ENCODE assay signal across 9 cellular contexts in genomic region chr5:9545301-9545958, GRCh38. TPM values are rescaled to one million over a fixed set of nuclear protein-coding genes. Genes with fewer than 3 reads are reported as not detected.
DNase-seq lines count a peak whose midpoint lies in the region; ATAC-seq, FAIRE-seq and TF ChIP-seq lines count a peak whose summit lies in the region.
"Had no signal": no experiment of that assay in that cellular context is flagged by ENCODE, and none has a peak within 500 bp of the region (broad histone marks: within the 10 kb centered on the region; RNA-seq: fewer than 3 reads in every experiment).

No MANE protein-coding gene starts in this region.

- ATAC-seq in A549 (peak; percentile 11 to 33; a peak in 4 of 6 replicates), HG02938 (IDR thresholded peaks at IDR 0.05; ENCODE audit: unreplicated experiment) (peak; percentile 23)

- H3K4me2 ChIP-seq in A549 = peak overlapping the region; percentile 87
- peak overlapping the region; percentile 39 for H3K4me2 ChIP-seq in mesendoderm (ENCODE audit: low read length)

- no peak overlapping the region for H3K4me3 Mint-ChIP-seq in activated CD4-positive, alpha-beta T cell treated with anti-CD3 and anti-CD28 coated beads, Interleukin-2, amount 10 ng/mL, durations not matched to agents 24 days and 14 days

- TF ChIP-seq RAD21 in A549 (conservative IDR thresholded peaks at IDR 0.05 in 1 of 2, IDR thresholded peaks at IDR 0.05 in 1 of 2) = no peak

- peaks cover 5% of the 10 kb centered on the region for H3K79me1 ChIP-seq in mesendoderm (ENCODE audit: low read length)

- H3K79me2 ChIP-seq in mesendoderm (ENCODE audit: control insufficient read depth, insufficient read depth, low read length) = peaks cover 36% of the 10 kb centered on the region

- H3K9me3 Mint-ChIP-seq in activated CD4-positive, alpha-beta T cell treated with anti-CD3 and anti-CD28 coated beads, Interleukin-2, amount 10 ng/mL, durations not matched to agents 24 days and 14 days = no peaks in the 10 kb centered on the region

- CTCF ChIA-PET in A549 (lab: Yijun Ruan, JAX) = interaction anchor here (0.6 to 2.9 kb wide), 7 partner anchors 9 to 1621 kb away, joined by 3 to 27 read pairs (median 7); no protein-coding TSS in a partner anchor

- H3K4me1 ChIP-seq in A549 = peaks cover 15% of the 10 kb centered on the region
- no peaks in the 10 kb centered on the region for H3K4me1 ChIP-seq in colonic mucosa
- no peaks in the 10 kb centered on the region for H3K4me1 ChIP-seq in mesendoderm (ENCODE audit: control insufficient read depth, low read depth, low read length)

- no peak overlapping the region for H3K27ac Mint-ChIP-seq in activated CD4-positive, alpha-beta T cell treated with anti-CD3 and anti-CD28 coated beads, Interleukin-2, amount 10 ng/mL, durations not matched to agents 24 days and 14 days

- peak overlapping the region in 1 of 2 experiments; percentile 5; a peak in 1 of 6 replicates for H3K27ac ChIP-seq in A549
- H3K27ac ChIP-seq in colonic mucosa = peak overlapping the region; percentile 62
- peak overlapping the region; percentile 58 for H3K27ac ChIP-seq in mesendoderm (ENCODE audit: low read depth, low read length)

- no peaks in the 10 kb centered on the region for H3K36me3 Mint-ChIP-seq in activated CD4-positive, alpha-beta T cell treated with anti-CD3 and anti-CD28 coated beads, Interleukin-2, amount 10 ng/mL, durations not matched to agents 24 days and 14 days (ENCODE audit: low read depth)

- no peak overlapping the region for H4K8ac ChIP-seq in mesendoderm (ENCODE audit: low read depth, low read length)

- peak overlapping the region; percentile 25 for H3K4ac ChIP-seq in mesendoderm (ENCODE audit: low read depth, low read length)

- H3K9me3 ChIP-seq in A549 (no peaks in the 10 kb centered on the region; the same call in 2 of the 3 replicates), colonic mucosa (no peaks in the 10 kb centered on the region)

- H4K5ac ChIP-seq in mesendoderm (ENCODE audit: low read length) = no peak overlapping the region

- H3K18ac ChIP-seq in mesendoderm (ENCODE audit: low read length) = peak overlapping the region; percentile 46

- TF ChIP-seq POLR2A in A549 (IDR thresholded peaks at IDR 0.05; ENCODE audit: low read length) = no peak

- H3K4me3 ChIP-seq in A549 (peak overlapping the region; percentile 47), colonic mucosa (peak overlapping the region; percentile 60), mesendoderm (ENCODE audit: low read length) (peak overlapping the region; percentile 82)

- TF ChIP-seq CTCF in A549 (IDR thresholded peaks at IDR 0.05) (no peak), colonic mucosa (IDR thresholded peaks at IDR 0.05) (no peak)

- TF ChIP-seq EP300 in A549 (IDR thresholded peaks at IDR 0.05) = no peak

- H3K56ac ChIP-seq in mesendoderm (ENCODE audit: low read length) = peak overlapping the region; percentile 93

- peaks cover 23% of the 10 kb centered on the region for H3K27me3 Mint-ChIP-seq in activated CD4-positive, alpha-beta T cell treated with anti-CD3 and anti-CD28 coated beads, Interleukin-2, amount 10 ng/mL, durations not matched to agents 24 days and 14 days

- POLR2A ChIA-PET in A549 (lab: Yijun Ruan, JAX) = no interaction called here

- intact Hi-C loops in colonic mucosa (cut with DNase I) = no loop called here
- intact Hi-C loops in activated CD4-positive, alpha-beta T cell treated with anti-CD3 and anti-CD28 coated beads, Interleukin-2, amount 10 ng/mL, durations not matched to agents 24 days and 14 days (cut with micrococcal nuclease) = loop anchor here (10.0 kb wide), 2 partner anchors 181 to 1621 kb away; no protein-coding TSS in a partner anchor

- DNase-seq in A549 (ENCODE audit: low read depth in 1 of 2, low spot score in 1 of 2) = no peak
- DNase-seq in colonic mucosa = peak; percentile 49
- DNase-seq in mesendoderm = peak; percentile 51
- DNase-seq in activated CD4-positive, alpha-beta T cell treated with anti-CD3 and anti-CD28 coated beads, Interleukin-2, amount 10 ng/mL, durations not matched to agents 24 days and 14 days = no peak
- DNase-seq in AG20443 (ENCODE audit: low spot score) = no peak
- no peak for DNase-seq in stimulated activated CD4-positive, alpha-beta T cell treated with anti-CD3 and anti-CD28 coated beads, Interleukin-4, amount 100 ng/mL, for 24 hours
- DNase-seq in NCI-H2029 (lab: John Stamatoyannopoulos, UW) = no peak

- H3K27me3 ChIP-seq in colonic mucosa = no peaks in the 10 kb centered on the region
- H3K27me3 ChIP-seq in mesendoderm (ENCODE audit: insufficient read depth, low read length, poor library complexity) = no peaks in the 10 kb centered on the region

- no peaks in the 10 kb centered on the region for H3K4me1 Mint-ChIP-seq in activated CD4-positive, alpha-beta T cell treated with anti-CD3 and anti-CD28 coated beads, Interleukin-2, amount 10 ng/mL, durations not matched to agents 24 days and 14 days

- 4% methylated on average over 17 of the region's 59 CpGs for WGBS in A549 (ENCODE audit: missing lambda C conversion rate)
- no CpG with 5 or more reads among the region's 59 CpGs for WGBS in mesendoderm (ENCODE audit: extremely low coverage, insufficient coverage, low lambda C conversion rate)

- H2BK15ac ChIP-seq in mesendoderm (replicated peaks; ENCODE audit: low read depth) = no peak overlapping the region

- H3K36me3 ChIP-seq in colonic mucosa = no peaks in the 10 kb centered on the region
- peaks cover 3% of the 10 kb centered on the region for H3K36me3 ChIP-seq in mesendoderm (ENCODE audit: control insufficient read depth, insufficient read depth, low read length)

- H3K9ac ChIP-seq in colonic mucosa (ENCODE audit: low read depth in 2 of 2, low read length in 2 of 2) (peak overlapping the region; percentile 89 to 91), mesendoderm (ENCODE audit: low read length) (peak overlapping the region; percentile 88)

- peak overlapping the region; percentile 31 for H2BK5ac ChIP-seq in mesendoderm (ENCODE audit: low read length)

- no peak overlapping the region for H2AK5ac ChIP-seq in mesendoderm (ENCODE audit: low read length)

- H2BK120ac ChIP-seq in mesendoderm (ENCODE audit: low read depth, low read length) = no peak overlapping the region

- FAIRE-seq in A549 (lab: Jason Lieb, UNC) = no peak
- FAIRE-seq: G401.6 had no signal

- H3K23ac ChIP-seq in mesendoderm (ENCODE audit: low read length) = no peak overlapping the region

TF ChIP-seq in A549, 52 proteins besides CTCF, POLR2A, EP300 and RAD21:
- TF ChIP-seq HEYL (CRISPR knock-in tag; IDR thresholded peaks at IDR 0.05) (no peak), SREBF2 (IDR thresholded peaks at IDR 0.05) (no peak), ZFP36 (IDR thresholded peaks at IDR 0.05; ENCODE audit: borderline replicate concordance, partially characterized antibody) (no peak), HOXA7 (CRISPR knock-in tag; IDR thresholded peaks at IDR 0.05) (no peak), NFE2L2 (conservative IDR thresholded peaks at IDR 0.05; ENCODE audit: low read length) (no peak), USF2 (IDR thresholded peaks at IDR 0.05) (no peak)

RNA-seq across cellular contexts. Expression of gene SEMA5A, which starts 0.4 kb away (rescaled TPM):
- polyA plus RNA-seq in A549 (2011; rRNA removed) = under 0.01 TPM in 1 of 2 replicates, not detected in the other
- polyA plus RNA-seq in A549 (2012; cell fraction: cytosol; rRNA removed) = not detected in 2 replicates
- polyA plus RNA-seq in A549 (2012; cell fraction: nucleus; rRNA removed) = under 0.01 TPM in 1 of 2 replicates, not detected in the other
- polyA plus RNA-seq in A549 (2017; fragmentation: RNase III; extraction: RNeasy Plus Mini Kit Qiagen cat#74134 plus additional on column Dnase treatment) = not detected in 3 replicates
- 0.04 and 0.05 TPM in 2 replicates for polyA minus RNA-seq in A549 (2011; rRNA and poly(A)+ RNA removed)
- total RNA-seq in colonic mucosa = 10 to 100 TPM; 23.3 to 32.7 TPM
- 4.1 TPM for polyA plus RNA-seq in mesendoderm (2013, experiment 1 of 2)
- polyA plus RNA-seq in mesendoderm (2013, experiment 2 of 2) = 4.3 TPM
- total RNA-seq in activated CD4-positive, alpha-beta T cell treated with anti-CD3 and anti-CD28 coated beads, Interleukin-2, amount 10 ng/mL, durations not matched to agents 24 days and 14 days = not detected in 2 replicates

Comparison
In these comparisons a context has a peak if more than half of its experiments do, and no peak if none do; other contexts are left out.
1. DNase-seq: peak in colonic mucosa (single experiment) and mesendoderm (single experiment); none in A549 (0 of 2), activated CD4-positive, alpha-beta T cell treated with anti-CD3 and anti-CD28 coated beads, Interleukin-2, amount 10 ng/mL, durations not matched to agents 24 days and 14 days (single experiment), AG20443 (single experiment), stimulated activated CD4-positive, alpha-beta T cell treated with anti-CD3 and anti-CD28 coated beads, Interleukin-4, amount 100 ng/mL, for 24 hours (single experiment) and NCI-H2029 (single experiment).
2. RNA of gene SEMA5A, which starts 0.4 kb away (total RNA-seq): 23.3 to 32.7 TPM in colonic mucosa; not detected in activated CD4-positive, alpha-beta T cell treated with anti-CD3 and anti-CD28 coated beads, Interleukin-2, amount 10 ng/mL, durations not matched to agents 24 days and 14 days; every median in the first group is over 10 times any median in the second.
3. Peak in every context shown above with its lines, with median percentiles within 50 percentile points of each other: H3K4me3 ChIP-seq.